Comparison of ENCODE assay signal across 1 cellular context in genomic region chr1:27321813-27322568, GRCh38.
TF ChIP-seq lines count a peak whose summit lies in the region.

TSS of gene TMEM222 (plus strand) at chr1:27322163. CDS start at chr1:27322198, 35 bp downstream.

TF ChIP-seq in HepG2, 621 proteins besides CTCF, POLR2A, EP300 and RAD21 (continued from another document and continues in another):
- peak; percentile 58 for TF ChIP-seq ARID5B (CRISPR knock-in tag; IDR thresholded peaks at IDR 0.05)
- peak; percentile 91 for TF ChIP-seq SALL1 (CRISPR knock-in tag; IDR thresholded peaks at IDR 0.05)
- no peak; the same call in 1 of the 2 replicates for TF ChIP-seq NR1H2 (CRISPR knock-in tag; IDR thresholded peaks at IDR 0.05; ENCODE audit: borderline replicate concordance, low read depth)
- no peak for TF ChIP-seq ZNF292 (CRISPR knock-in tag; IDR thresholded peaks at IDR 0.05; ENCODE audit: borderline replicate concordance, low read depth)
- peak; percentile 89 for TF ChIP-seq ZNF605 (CRISPR knock-in tag; IDR thresholded peaks at IDR 0.05)
- no peak for TF ChIP-seq HNRNPH1 (optimal IDR thresholded peaks at IDR 0.05; ENCODE audit: low read depth, low read length)
- TF ChIP-seq ZNF674 (CRISPR knock-in tag; IDR thresholded peaks at IDR 0.05; ENCODE audit: low read depth), result no peak
- TF ChIP-seq CBX5 (CRISPR knock-in tag; IDR thresholded peaks at IDR 0.05; ENCODE audit: borderline replicate concordance), result peak; percentile 96
- no peak for TF ChIP-seq MAFF (IDR thresholded peaks at IDR 0.05; ENCODE audit: low read depth, low read length)
- peak; percentile 61; the same call in 1 of the 2 replicates for TF ChIP-seq ATF3 (CRISPR knock-in tag; IDR thresholded peaks at IDR 0.05)
- no peak for TF ChIP-seq ZNF296 (CRISPR knock-in tag; conservative IDR thresholded peaks at IDR 0.05)
- TF ChIP-seq CENPBD1 (CRISPR knock-in tag; IDR thresholded peaks at IDR 0.05; ENCODE audit: borderline replicate concordance, low read depth), result no peak
- no peak for TF ChIP-seq SOX6 (IDR thresholded peaks at IDR 0.05)
- peak; percentile 77 for TF ChIP-seq SOX6 (CRISPR knock-in tag; IDR thresholded peaks at IDR 0.05)
- no peak for TF ChIP-seq ZNF800 (CRISPR knock-in tag; IDR thresholded peaks at IDR 0.05)
- peak; percentile 95 for TF ChIP-seq ELF4 (CRISPR knock-in tag; IDR thresholded peaks at IDR 0.05; ENCODE audit: borderline replicate concordance)
- no peak for TF ChIP-seq ZC3H4 (CRISPR knock-in tag; IDR thresholded peaks at IDR 0.05; ENCODE audit: borderline replicate concordance)
- no peak for TF ChIP-seq FOXO4 (CRISPR knock-in tag; conservative IDR thresholded peaks at IDR 0.05)
- peak; percentile 79; the same call in 1 of the 2 replicates for TF ChIP-seq ZNF878 (CRISPR knock-in tag; IDR thresholded peaks at IDR 0.05)
- no peak for TF ChIP-seq SOX13 (IDR thresholded peaks at IDR 0.05)
- TF ChIP-seq SOX13 (CRISPR knock-in tag; conservative IDR thresholded peaks at IDR 0.05 in 1 of 2, IDR thresholded peaks at IDR 0.05 in 1 of 2), result peak in 1 of 2 experiments; percentile 60; a peak in 2 of 4 replicates
- TF ChIP-seq MEIS1 (CRISPR knock-in tag; IDR thresholded peaks at IDR 0.05; ENCODE audit: borderline replicate concordance), result no peak; the same call in 1 of the 2 replicates
- 0 out of 2 replicates have a peak, but pooled peaks have one; percentile 65 for TF ChIP-seq ZNF615 (CRISPR knock-in tag; IDR thresholded peaks at IDR 0.05; ENCODE audit: borderline replicate concordance)
- no peak for TF ChIP-seq LRRFIP1 (CRISPR knock-in tag; conservative IDR thresholded peaks at IDR 0.05)
- TF ChIP-seq BRD4 (CRISPR knock-in tag; IDR thresholded peaks at IDR 0.05), result peak; percentile 83; the same call in 1 of the 2 replicates
- TF ChIP-seq KLF13 (CRISPR knock-in tag; IDR thresholded peaks at IDR 0.05), result no peak; the same call in 1 of the 2 replicates
- 0 out of 2 replicates have a peak, but pooled peaks have one; percentile 42 for TF ChIP-seq ZNF274 (CRISPR knock-in tag; IDR thresholded peaks at IDR 0.05)
- peak; percentile 76 for TF ChIP-seq ZNF205 (CRISPR knock-in tag; IDR thresholded peaks at IDR 0.05)
- peak; percentile 92 for TF ChIP-seq JARID2 (CRISPR knock-in tag; IDR thresholded peaks at IDR 0.05; ENCODE audit: insufficient replicate concordance)
- no peak for TF ChIP-seq SP1 (IDR thresholded peaks at IDR 0.05)
- peak; percentile 88 for TF ChIP-seq SP1 (CRISPR knock-in tag; IDR thresholded peaks at IDR 0.05)
- TF ChIP-seq REXO4 (CRISPR knock-in tag; IDR thresholded peaks at IDR 0.05; ENCODE audit: borderline replicate concordance), result no peak
- TF ChIP-seq IKZF4 (CRISPR knock-in tag; IDR thresholded peaks at IDR 0.05; ENCODE audit: borderline replicate concordance, low read depth, not compliant biosample characterization), result no peak
- TF ChIP-seq MYPOP (CRISPR knock-in tag; IDR thresholded peaks at IDR 0.05), result peak; percentile 80
- peak; percentile 38; the same call in 1 of the 2 replicates for TF ChIP-seq ARID3A (IDR thresholded peaks at IDR 0.05; ENCODE audit: low read depth, low read length)
- peak; percentile 95 for TF ChIP-seq ATF2 (CRISPR knock-in tag; IDR thresholded peaks at IDR 0.05)
- peak; percentile 35; the same call in 1 of the 2 replicates for TF ChIP-seq SRF (IDR thresholded peaks at IDR 0.05; ENCODE audit: low read depth, low read length)
- no peak; the same call in 1 of the 2 replicates for TF ChIP-seq KLF15 (CRISPR knock-in tag; IDR thresholded peaks at IDR 0.05; ENCODE audit: borderline replicate concordance)
- no peak for TF ChIP-seq THYN1 (CRISPR knock-in tag; IDR thresholded peaks at IDR 0.05; ENCODE audit: borderline replicate concordance, low read depth)
- TF ChIP-seq TFDP2 (CRISPR knock-in tag; IDR thresholded peaks at IDR 0.05), result peak; percentile 92
- peak; percentile 89; the same call in 1 of the 2 replicates for TF ChIP-seq CHCHD3 (CRISPR knock-in tag; IDR thresholded peaks at IDR 0.05)
- peak; percentile 78 for TF ChIP-seq MAX (IDR thresholded peaks at IDR 0.05)
- peak; percentile 81 for TF ChIP-seq ZNF740 (CRISPR knock-in tag; IDR thresholded peaks at IDR 0.05)
- no peak for TF ChIP-seq AGO1 (IDR thresholded peaks at IDR 0.05; ENCODE audit: low read depth, low read length, poor library complexity, severe bottlenecking)
- peak; percentile 97 for TF ChIP-seq THAP7 (CRISPR knock-in tag; IDR thresholded peaks at IDR 0.05)
- TF ChIP-seq ZNF629 (CRISPR knock-in tag; conservative IDR thresholded peaks at IDR 0.05), result peak; percentile 25; the same call in 1 of the 2 replicates
- peak; percentile 82 for TF ChIP-seq ATF7-NPFF (CRISPR knock-in tag; IDR thresholded peaks at IDR 0.05; ENCODE audit: low read depth)
